Comparison of ENCODE assay signal across 8 cellular contexts in genomic region chr7:26664735-26665420, GRCh38.
DNase-seq lines count a peak whose midpoint lies in the region; ATAC-seq, FAIRE-seq and TF ChIP-seq lines count a peak whose summit lies in the region.

No MANE protein-coding gene starts in this region.

- ATAC-seq in GM12878: peak; percentile 69
- no peak for ATAC-seq in GM21786 (IDR thresholded peaks at IDR 0.05; ENCODE audit: unreplicated experiment)
- ATAC-seq in HG03469 (IDR thresholded peaks at IDR 0.05; ENCODE audit: unreplicated experiment): no peak

- H3K36me3 ChIP-seq in GM12878 (ENCODE audit: control insufficient read depth in 2 of 2, insufficient read depth in 2 of 2, low read length in 1 of 2) (no peaks in the 10 kb centered on the region), osteoblast (ENCODE audit: insufficient read depth, low read length) (no peaks in the 10 kb centered on the region)

- H4K20me1 ChIP-seq in GM12878 (ENCODE audit: control insufficient read depth, insufficient read depth) (no peaks in the 10 kb centered on the region), osteoblast (ENCODE audit: insufficient read depth, low read length) (no peaks in the 10 kb centered on the region)

- H3K9me3 ChIP-seq in GM12878 (replicated peaks; ENCODE audit: control insufficient read depth, insufficient read depth, low read length): no peaks in the 10 kb centered on the region
- no peaks in the 10 kb centered on the region for H3K9me3 ChIP-seq in osteoblast (ENCODE audit: low read depth, low read length)

- no peak for TF ChIP-seq CTCF in GM12878 (IDR thresholded peaks at IDR 0.05 in 2 of 3, conservative IDR thresholded peaks at IDR 0.05 in 1 of 3; ENCODE audit: control insufficient read depth in 2 of 3, extremely low read depth in 1 of 3, insufficient read depth in 1 of 3, low read depth in 3 of 3, low read length in 3 of 3)
- no peak for TF ChIP-seq CTCF in osteoblast (IDR thresholded peaks at IDR 0.05; ENCODE audit: extremely low read depth, low read depth, low read length)

- CTCF ChIA-PET in GM12878 (lab: Yijun Ruan, JAX) (interaction anchor here (0.8 to 5.4 kb wide), 7 partner anchors 8 to 486 kb away, joined by 3 to 66 read pairs (median 4); no protein-coding TSS in a partner anchor), HEK293T (lab: Yijun Ruan, JAX) (interaction anchor here (0.7 to 1.6 kb wide), 3 partner anchors 8 to 295 kb away, joined by 3 to 11 read pairs (median 6); no protein-coding TSS in a partner anchor)

- H3K79me2 ChIP-seq in GM12878 (ENCODE audit: control insufficient read depth, insufficient read depth, low read length): no peaks in the 10 kb centered on the region
- H3K79me2 ChIP-seq in osteoblast (ENCODE audit: insufficient read depth, low read length): no peaks in the 10 kb centered on the region

- H3K4me1 ChIP-seq in GM12878 (ENCODE audit: control insufficient read depth, insufficient read depth, low read length) (no peaks in the 10 kb centered on the region), osteoblast (ENCODE audit: insufficient read depth, low read length) (no peaks in the 10 kb centered on the region)

- H3K27me3 ChIP-seq in GM12878 (replicated peaks in 1 of 2; ENCODE audit: control insufficient read depth in 2 of 2, insufficient read depth in 2 of 2, low read length in 1 of 2): no peaks in the 10 kb centered on the region
- no peaks in the 10 kb centered on the region for H3K27me3 ChIP-seq in osteoblast (ENCODE audit: insufficient read depth, low read length)

- no TSS peak for BruUV-seq in GM12878 (replicated peaks; lab: Mats Ljungman, UMichigan)

- intact Hi-C loops in GM12878 (cut with micrococcal nuclease; ENCODE audit: unreplicated experiment): loop anchor here (5.0 to 10.0 kb wide), 4 partner anchors 163 to 600 kb away; partner anchors contain the start of genes CBX3 and HNRNPA2B1

- TF ChIP-seq EP300 in GM12878 (IDR thresholded peaks at IDR 0.05; ENCODE audit: borderline replicate concordance in 1 of 2, control insufficient read depth in 1 of 2, low read depth in 2 of 2, low read length in 2 of 2): no peak

- H3K4me3 ChIP-seq in GM12878 (no peak overlapping the region), osteoblast (ENCODE audit: insufficient read depth, low read length) (no peak overlapping the region)

- H3K4me2 ChIP-seq in GM12878 (ENCODE audit: control insufficient read depth, insufficient read depth) (peak overlapping the region; percentile 57; the same call in 1 of the 2 replicates), osteoblast (ENCODE audit: insufficient read depth, low read length) (peak overlapping the region; percentile 16)

- 66% methylated on average over 5 of the region's 5 CpGs for WGBS in GM12878 (ENCODE audit: insufficient coverage, insufficient replicate concordance, low lambda C conversion rate, missing lambda C conversion rate)

- peak; percentile 78 for FAIRE-seq in GM18507 (lab: Jason Lieb, UNC)
- FAIRE-seq in GM12878 (lab: Jason Lieb, UNC): peak; percentile 38

- TF ChIP-seq RAD21 in GM12878 (IDR thresholded peaks at IDR 0.05; ENCODE audit: insufficient read depth, low read depth, low read length): no peak

- no peak for TF ChIP-seq POLR2A in GM12878 (IDR thresholded peaks at IDR 0.05; ENCODE audit: low read depth, low read length)

- no peak overlapping the region for H3K9ac ChIP-seq in GM12878 (ENCODE audit: control insufficient read depth, insufficient read depth, low read length)

- in situ Hi-C loops in GM12878 (cut with MboI): loop anchor here (5.0 to 10.0 kb wide), 3 partner anchors 298 to 770 kb away; no protein-coding TSS in a partner anchor

- H3K27ac ChIP-seq in GM12878 (ENCODE audit: control insufficient read depth, insufficient read depth) (no peak overlapping the region), osteoblast (ENCODE audit: low read depth, low read length) (no peak overlapping the region)

- H2AFZ ChIP-seq in GM12878 (ENCODE audit: control insufficient read depth, low read depth, low read length): no peak overlapping the region
- H2AFZ ChIP-seq in osteoblast (ENCODE audit: low read length): no peak overlapping the region

- SMC1A ChIA-PET in GM12878 (lab: Charles Lee; ENCODE audit: uncharacterized antibody, unreplicated experiment): interaction anchor here (1.1 to 4.8 kb wide), 3 partner anchors 10 to 295 kb away, joined by 3 to 42 read pairs (median 3); no protein-coding TSS in a partner anchor

- POLR2A ChIA-PET in GM12878 (lab: Charles Lee) (no interaction called here), HEK293T (lab: Yijun Ruan, JAX) (no interaction called here)

- no peak for DNase-seq in GM18507 (ENCODE audit: extremely low spot score, insufficient read length, low read depth)
- peak; percentile 16 for DNase-seq in MV-4-11 (lab: John Stamatoyannopoulos, UW)
- DNase-seq in GM12878 (ENCODE audit: low read depth, low spot score): no peak
- DNase-seq in osteoblast (ENCODE audit: insufficient read length, low spot score, missing footprints): no peak
- DNase-seq in HEK293T (ENCODE audit: extremely low spot score): no peak
- no peak for DNase-seq in NCI-H1048 (lab: John Stamatoyannopoulos, UW)

- RAD21 ChIA-PET in GM12878 (lab: Charles Lee; ENCODE audit: unreplicated experiment): interaction anchor here (0.7 to 2.4 kb wide), 4 partner anchors 18 to 772 kb away, joined by 3 to 11 read pairs (median 3); no protein-coding TSS in a partner anchor

TF ChIP-seq in GM12878, 131 proteins besides CTCF, POLR2A, EP300 and RAD21 (continues in another document):
- no peak for TF ChIP-seq IRF5 (IDR thresholded peaks at IDR 0.05; ENCODE audit: borderline replicate concordance)
- TF ChIP-seq TBL1XR1 (IDR thresholded peaks at IDR 0.05; ENCODE audit: low read depth, low read length): no peak

TF ChIP-seq in HEK293T, 16 proteins besides CTCF, POLR2A, EP300 and RAD21:
- TF ChIP-seq FOXM1 (IDR thresholded peaks at IDR 0.05; ENCODE audit: borderline replicate concordance) (no peak), ELF4 (IDR thresholded peaks at IDR 0.05) (no peak), CTBP1 (IDR thresholded peaks at IDR 0.05; ENCODE audit: borderline replicate concordance) (no peak), SP1 (IDR thresholded peaks at IDR 0.05) (no peak), BHLHE40 (IDR thresholded peaks at IDR 0.05; ENCODE audit: borderline replicate concordance) (no peak)
